Comparison of ENCODE assay signal across 8 cellular contexts in the genomic region with DNA sequence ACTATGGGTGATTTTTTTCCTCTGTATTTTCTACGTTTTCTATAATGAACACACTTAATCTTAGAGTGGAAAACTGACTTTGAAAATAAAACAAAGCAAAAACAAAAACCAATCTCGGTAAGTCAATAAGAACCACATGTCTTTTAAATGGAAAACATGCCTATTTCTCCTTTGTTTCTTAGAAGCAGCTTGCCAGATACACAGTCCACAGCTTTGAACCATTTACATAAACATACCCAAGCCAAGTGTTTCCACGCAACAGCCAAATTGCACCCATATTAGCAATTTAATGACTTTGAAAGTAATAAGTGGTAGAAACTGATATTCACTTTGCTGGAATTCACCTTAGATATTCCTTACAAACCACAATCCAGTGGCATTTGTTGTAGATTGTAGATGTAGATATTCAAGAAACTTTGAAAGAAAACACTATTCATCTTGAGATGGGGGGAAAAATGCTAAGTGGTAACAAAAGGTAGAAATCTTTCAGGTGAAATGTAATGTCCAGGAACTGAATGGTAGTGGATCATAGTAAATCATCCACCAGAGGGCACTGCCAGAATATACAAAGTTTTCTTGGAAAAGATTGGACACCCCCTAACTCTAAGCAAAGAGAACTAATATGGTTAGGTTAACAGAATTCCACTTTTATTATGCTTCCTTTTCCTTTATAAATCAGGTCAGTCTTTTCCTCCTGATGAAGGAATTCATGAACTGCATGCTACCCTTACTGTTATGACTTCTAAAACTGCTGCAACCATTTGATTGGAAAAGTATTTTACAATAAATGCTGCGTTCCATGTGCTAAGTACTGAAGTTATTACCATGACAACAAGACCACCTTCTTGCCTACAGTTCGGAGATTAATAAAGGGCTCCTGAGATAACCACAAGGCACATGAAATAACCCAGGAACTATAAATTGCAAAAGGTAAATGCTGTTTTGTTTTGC.
DNase-seq lines count a peak whose midpoint lies in the region; ATAC-seq, FAIRE-seq and TF ChIP-seq lines count a peak whose summit lies in the region.

No MANE protein-coding gene starts in this region.

- no peaks in the 10 kb centered on the region for H3K27me3 Mint-ChIP-seq in progenitor cell of endocrine pancreas

- no peaks in the 10 kb centered on the region for H3K9me3 Mint-ChIP-seq in progenitor cell of endocrine pancreas (ENCODE audit: low read depth)

- H3K4me3 Mint-ChIP-seq in progenitor cell of endocrine pancreas (ENCODE audit: low read depth) = no peak overlapping the region

- ATAC-seq in HG02763 (IDR thresholded peaks at IDR 0.05; ENCODE audit: unreplicated experiment) (no peak), GM21367 (IDR thresholded peaks at IDR 0.05; ENCODE audit: unreplicated experiment) (no peak)

- no peak for TF ChIP-seq POLR2A in GM12892 (IDR thresholded peaks at IDR 0.05; ENCODE audit: low read depth, low read length)

- H3K4me1 Mint-ChIP-seq in progenitor cell of endocrine pancreas (ENCODE audit: low read depth) = peaks cover 6% of the 10 kb centered on the region

- peak; percentile 17 for TF ChIP-seq CTCF in GM10266 (IDR thresholded peaks at IDR 0.05; ENCODE audit: control insufficient read depth, insufficient read depth, low read depth, missing control alignments)
- TF ChIP-seq CTCF in progenitor cell of endocrine pancreas (IDR thresholded peaks at IDR 0.05; ENCODE audit: unreplicated experiment) = peak; percentile 69

- no peak overlapping the region for H3K27ac Mint-ChIP-seq in progenitor cell of endocrine pancreas

- no peak for FAIRE-seq in GM12892 (lab: Jason Lieb, UNC)

- DNase-seq in GM10266 (ENCODE audit: extremely low spot score) = no peak
- peak; percentile 13 for DNase-seq in NCI-H82 treated with DMSO at 0.1 percent for 48 hours (lab: John Stamatoyannopoulos, UW; ENCODE audit: unreplicated experiment)
- DNase-seq in fibroblast of peridontal ligament (ENCODE audit: extremely low read depth) = peak; percentile 26
- DNase-seq in progenitor cell of endocrine pancreas (ENCODE audit: low spot score, unreplicated experiment) = no peak
- DNase-seq in GM12892 (ENCODE audit: insufficient read length) = no peak
- DNase-seq in NCI-H128 (lab: John Stamatoyannopoulos, UW; ENCODE audit: unreplicated experiment) = no peak

- no peaks in the 10 kb centered on the region for H3K36me3 Mint-ChIP-seq in progenitor cell of endocrine pancreas (ENCODE audit: insufficient read depth)

Comparison
In these comparisons a context has a peak if more than half of its experiments do, and no peak if none do; other contexts are left out.
1. DNase-seq: peak in NCI-H82 treated with DMSO at 0.1 percent for 48 hours (single experiment) and fibroblast of peridontal ligament (single experiment); none in GM10266 (single experiment), progenitor cell of endocrine pancreas (single experiment), GM12892 (single experiment) and NCI-H128 (single experiment).